ENCODE assay signal across 1 cellular context in the genomic region with DNA sequence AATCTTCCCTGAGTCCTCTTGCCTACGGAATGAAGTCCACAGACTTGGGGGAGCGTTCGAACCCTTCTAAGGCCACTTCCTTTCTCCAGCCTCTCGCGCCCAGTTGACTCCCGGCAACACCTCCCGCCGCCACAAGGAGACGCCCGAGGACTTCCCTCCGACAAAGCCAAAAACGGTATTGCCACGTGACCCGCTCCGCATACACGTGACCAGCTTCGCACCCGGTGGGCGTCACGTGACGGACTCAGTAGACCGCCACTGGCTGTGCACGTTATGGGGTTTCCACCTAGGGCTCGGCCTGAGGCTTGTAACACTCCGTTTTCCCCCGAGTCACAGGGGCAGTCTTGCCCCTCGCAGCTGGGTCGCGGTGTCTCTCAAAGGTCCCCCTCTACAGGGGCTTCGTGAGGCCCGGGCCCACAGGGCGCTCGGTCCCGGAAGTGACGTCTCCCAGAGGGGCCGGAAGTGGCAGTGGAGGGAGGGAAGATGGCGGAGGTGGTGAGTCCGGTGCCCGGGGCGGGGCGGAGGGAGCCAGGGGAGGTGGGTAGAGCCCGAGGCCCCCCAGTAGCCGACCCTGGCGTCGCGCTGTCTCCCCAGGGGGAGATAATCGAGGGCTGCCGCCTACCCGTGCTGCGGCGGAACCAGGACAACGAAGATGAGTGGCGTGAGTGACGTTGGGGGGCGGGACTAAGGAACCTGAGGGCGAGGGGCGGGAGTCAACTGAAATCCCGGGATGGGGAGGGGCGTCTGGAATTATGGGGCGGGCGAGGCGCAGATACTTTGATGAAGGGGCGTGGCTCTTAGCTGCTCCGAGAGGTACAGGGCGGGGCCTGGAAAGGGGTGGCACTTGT.
TF ChIP-seq lines count a peak whose summit lies in the region.

Gene KAT5 (plus strand): TSS at position 468 of the 848 bp plus-strand sequence. CDS start 16 bp downstream, at position 484.

TF ChIP-seq in HepG2, 621 proteins besides CTCF, POLR2A, EP300 and RAD21 (continued from another document and continues in another):
- no peak; the same call in 1 of the 2 replicates for TF ChIP-seq AHDC1 (CRISPR knock-in tag; IDR thresholded peaks at IDR 0.05; ENCODE audit: borderline replicate concordance)
- no peak for TF ChIP-seq SCMH1 (CRISPR knock-in tag; IDR thresholded peaks at IDR 0.05; ENCODE audit: borderline replicate concordance)
- TF ChIP-seq THAP11 (CRISPR knock-in tag; IDR thresholded peaks at IDR 0.05) = peak; percentile 93
- peak; percentile 98; the same call in 1 of the 2 replicates for TF ChIP-seq SNAI1 (CRISPR knock-in tag; IDR thresholded peaks at IDR 0.05; ENCODE audit: borderline replicate concordance)
- TF ChIP-seq MYC (CRISPR knock-in tag; IDR thresholded peaks at IDR 0.05; ENCODE audit: borderline replicate concordance) = peak; percentile 82; the same call in 1 of the 2 replicates
- TF ChIP-seq ZNF281 (CRISPR knock-in tag; IDR thresholded peaks at IDR 0.05; ENCODE audit: borderline replicate concordance) = peak; percentile 54
- TF ChIP-seq MTF1 (CRISPR knock-in tag; IDR thresholded peaks at IDR 0.05) = no peak
- TF ChIP-seq NFE2L2 (IDR thresholded peaks at IDR 0.05; ENCODE audit: low read length) = no peak
- peak; percentile 92 for TF ChIP-seq ERF (CRISPR knock-in tag; IDR thresholded peaks at IDR 0.05)
- TF ChIP-seq ZNF264 (CRISPR knock-in tag; IDR thresholded peaks at IDR 0.05) = peak; percentile 80; the same call in 1 of the 2 replicates
- no peak for TF ChIP-seq HNF4G (IDR thresholded peaks at IDR 0.05; ENCODE audit: borderline replicate concordance, low read depth, low read length)
- 0 out of 2 replicates have a peak, but pooled peaks have one; percentile 77 for TF ChIP-seq HNF4G (CRISPR knock-in tag; IDR thresholded peaks at IDR 0.05; ENCODE audit: borderline replicate concordance, low read depth)
- peak; percentile 92 for TF ChIP-seq MLX (CRISPR knock-in tag; IDR thresholded peaks at IDR 0.05)
- TF ChIP-seq SALL1 (CRISPR knock-in tag; IDR thresholded peaks at IDR 0.05) = peak; percentile 96
- TF ChIP-seq, protein P1, sequence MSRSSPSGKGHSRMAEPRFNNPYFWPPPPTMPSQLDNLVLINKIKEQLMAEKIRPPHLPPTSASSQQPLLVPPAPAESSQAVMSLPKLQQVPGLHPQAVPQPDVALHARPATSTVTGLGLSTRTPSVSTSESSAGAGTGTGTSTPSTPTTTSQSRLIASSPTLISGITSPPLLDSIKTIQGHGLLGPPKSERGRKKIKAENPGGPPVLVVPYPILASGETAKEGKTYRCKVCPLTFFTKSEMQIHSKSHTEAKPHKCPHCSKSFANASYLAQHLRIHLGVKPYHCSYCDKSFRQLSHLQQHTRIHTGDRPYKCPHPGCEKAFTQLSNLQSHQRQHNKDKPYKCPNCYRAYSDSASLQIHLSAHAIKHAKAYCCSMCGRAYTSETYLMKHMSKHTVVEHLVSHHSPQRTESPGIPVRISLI (CRISPR knock-in tag; IDR thresholded peaks at IDR 0.05; ENCODE audit: borderline replicate concordance) = no peak
- TF ChIP-seq, protein P2, sequence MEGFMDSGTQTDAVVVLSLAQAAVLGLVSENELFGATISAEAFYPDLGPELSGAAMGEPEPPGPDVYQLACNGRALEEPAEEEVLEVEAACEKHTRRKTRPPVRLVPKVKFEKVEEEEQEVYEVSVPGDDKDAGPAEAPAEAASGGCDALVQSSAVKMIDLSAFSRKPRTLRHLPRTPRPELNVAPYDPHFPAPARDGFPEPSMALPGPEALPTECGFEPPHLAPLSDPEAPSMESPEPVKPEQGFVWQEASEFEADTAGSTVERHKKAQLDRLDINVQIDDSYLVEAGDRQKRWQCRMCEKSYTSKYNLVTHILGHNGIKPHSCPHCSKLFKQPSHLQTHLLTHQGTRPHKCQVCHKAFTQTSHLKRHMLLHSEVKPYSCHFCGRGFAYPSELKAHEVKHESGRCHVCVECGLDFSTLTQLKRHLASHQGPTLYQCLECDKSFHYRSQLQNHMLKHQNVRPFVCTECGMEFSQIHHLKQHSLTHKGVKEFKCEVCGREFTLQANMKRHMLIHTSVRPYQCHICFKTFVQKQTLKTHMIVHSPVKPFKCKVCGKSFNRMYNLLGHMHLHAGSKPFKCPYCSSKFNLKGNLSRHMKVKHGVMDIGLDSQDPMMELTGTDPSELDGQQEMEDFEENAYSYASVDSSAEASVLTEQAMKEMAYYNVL (CRISPR knock-in tag; IDR thresholded peaks at IDR 0.05; ENCODE audit: borderline replicate concordance) = peak; percentile 82
- TF ChIP-seq TEAD3 (CRISPR knock-in tag; optimal IDR thresholded peaks at IDR 0.05; ENCODE audit: borderline replicate concordance) = peak; percentile 77
- TF ChIP-seq, protein P3, sequence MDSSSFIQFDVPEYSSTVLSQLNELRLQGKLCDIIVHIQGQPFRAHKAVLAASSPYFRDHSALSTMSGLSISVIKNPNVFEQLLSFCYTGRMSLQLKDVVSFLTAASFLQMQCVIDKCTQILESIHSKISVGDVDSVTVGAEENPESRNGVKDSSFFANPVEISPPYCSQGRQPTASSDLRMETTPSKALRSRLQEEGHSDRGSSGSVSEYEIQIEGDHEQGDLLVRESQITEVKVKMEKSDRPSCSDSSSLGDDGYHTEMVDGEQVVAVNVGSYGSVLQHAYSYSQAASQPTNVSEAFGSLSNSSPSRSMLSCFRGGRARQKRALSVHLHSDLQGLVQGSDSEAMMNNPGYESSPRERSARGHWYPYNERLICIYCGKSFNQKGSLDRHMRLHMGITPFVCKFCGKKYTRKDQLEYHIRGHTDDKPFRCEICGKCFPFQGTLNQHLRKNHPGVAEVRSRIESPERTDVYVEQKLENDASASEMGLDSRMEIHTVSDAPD (CRISPR knock-in tag; IDR thresholded peaks at IDR 0.05) = peak; percentile 87
- peak; percentile 71 for TF ChIP-seq HOXA9 (CRISPR knock-in tag; IDR thresholded peaks at IDR 0.05; ENCODE audit: borderline replicate concordance)
- TF ChIP-seq, protein P4, sequence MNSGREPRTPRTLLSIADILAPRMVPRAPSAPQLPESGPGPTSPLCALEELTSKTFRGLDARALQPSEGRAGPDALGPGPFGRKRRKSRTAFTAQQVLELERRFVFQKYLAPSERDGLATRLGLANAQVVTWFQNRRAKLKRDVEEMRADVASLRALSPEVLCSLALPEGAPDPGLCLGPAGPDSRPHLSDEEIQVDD (CRISPR knock-in tag; IDR thresholded peaks at IDR 0.05; ENCODE audit: borderline replicate concordance) = peak; percentile 93; the same call in 1 of the 2 replicates
- TF ChIP-seq SKIL (CRISPR knock-in tag; IDR thresholded peaks at IDR 0.05; ENCODE audit: borderline replicate concordance) = peak; percentile 69; the same call in 1 of the 2 replicates
- peak; percentile 97 for TF ChIP-seq ATF1 (CRISPR knock-in tag; IDR thresholded peaks at IDR 0.05)
- no peak for TF ChIP-seq CENPX (CRISPR knock-in tag; IDR thresholded peaks at IDR 0.05)
- TF ChIP-seq ZFP36L2 (CRISPR knock-in tag; IDR thresholded peaks at IDR 0.05) = no peak
- peak; percentile 96 for TF ChIP-seq SAP130 (CRISPR knock-in tag; IDR thresholded peaks at IDR 0.05; ENCODE audit: low read depth)
- no peak for TF ChIP-seq CHCHD3 (CRISPR knock-in tag; IDR thresholded peaks at IDR 0.05)
- TF ChIP-seq ZBTB39 (CRISPR knock-in tag; IDR thresholded peaks at IDR 0.05) = 0 out of 2 replicates have a peak, but pooled peaks have one; percentile 29
- TF ChIP-seq SMARCE1 (IDR thresholded peaks at IDR 0.05; ENCODE audit: borderline replicate concordance) = no peak
- TF ChIP-seq FOXP1 (IDR thresholded peaks at IDR 0.05) = no peak
- TF ChIP-seq FOXP1 (CRISPR knock-in tag; IDR thresholded peaks at IDR 0.05) = no peak
- peak; percentile 96 for TF ChIP-seq STAG1 (CRISPR knock-in tag; IDR thresholded peaks at IDR 0.05)
- TF ChIP-seq ZMYM2 (CRISPR knock-in tag; IDR thresholded peaks at IDR 0.05) = peak; percentile 88
- TF ChIP-seq BRD4 (CRISPR knock-in tag; IDR thresholded peaks at IDR 0.05) = no peak
- TF ChIP-seq, protein P5, sequence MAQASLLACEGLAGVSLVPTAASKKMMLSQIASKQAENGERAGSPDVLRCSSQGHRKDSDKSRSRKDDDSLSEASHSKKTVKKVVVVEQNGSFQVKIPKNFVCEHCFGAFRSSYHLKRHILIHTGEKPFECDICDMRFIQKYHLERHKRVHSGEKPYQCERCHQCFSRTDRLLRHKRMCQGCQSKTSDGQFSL (CRISPR knock-in tag; IDR thresholded peaks at IDR 0.05) = no peak
- TF ChIP-seq ZNF44 (CRISPR knock-in tag; IDR thresholded peaks at IDR 0.05) = peak; percentile 99
- no peak for TF ChIP-seq GABPA (IDR thresholded peaks at IDR 0.05; ENCODE audit: low read depth, low read length)
- peak; percentile 99 for TF ChIP-seq GABPA (CRISPR knock-in tag; IDR thresholded peaks at IDR 0.05; ENCODE audit: low read depth)
